In the genomic region with DNA sequence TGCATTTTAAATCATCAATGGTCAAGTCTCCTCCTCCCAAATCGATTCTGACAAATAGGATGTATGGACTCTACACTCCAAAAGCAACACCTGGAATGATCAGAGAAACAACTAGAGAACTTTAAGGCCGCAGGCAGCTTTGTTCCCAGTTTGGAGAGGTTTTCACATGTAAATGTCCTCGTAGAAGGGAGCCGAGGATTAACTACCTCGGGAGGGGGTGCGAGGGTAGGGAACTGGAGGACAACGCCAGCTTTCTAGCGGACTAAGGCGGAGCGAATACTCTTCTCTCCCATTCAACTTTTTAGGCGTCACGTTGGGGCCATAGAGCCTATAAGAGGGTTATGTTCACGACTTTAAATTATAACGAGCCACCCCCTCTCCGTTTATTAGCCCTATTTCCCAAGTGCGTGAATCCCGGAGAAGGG, we compare ENCODE assay signal across 1 cellular context.
A peak's percentile ranks its signal among the peaks of the same experiment; 100 is the strongest.
TF ChIP-seq lines count a peak whose summit lies in the region.

No MANE protein-coding gene starts in this region.

TF ChIP-seq in HEK293, 187 proteins besides CTCF, POLR2A, EP300 and RAD21 (continued from another document):
- TF ChIP-seq, protein P1, sequence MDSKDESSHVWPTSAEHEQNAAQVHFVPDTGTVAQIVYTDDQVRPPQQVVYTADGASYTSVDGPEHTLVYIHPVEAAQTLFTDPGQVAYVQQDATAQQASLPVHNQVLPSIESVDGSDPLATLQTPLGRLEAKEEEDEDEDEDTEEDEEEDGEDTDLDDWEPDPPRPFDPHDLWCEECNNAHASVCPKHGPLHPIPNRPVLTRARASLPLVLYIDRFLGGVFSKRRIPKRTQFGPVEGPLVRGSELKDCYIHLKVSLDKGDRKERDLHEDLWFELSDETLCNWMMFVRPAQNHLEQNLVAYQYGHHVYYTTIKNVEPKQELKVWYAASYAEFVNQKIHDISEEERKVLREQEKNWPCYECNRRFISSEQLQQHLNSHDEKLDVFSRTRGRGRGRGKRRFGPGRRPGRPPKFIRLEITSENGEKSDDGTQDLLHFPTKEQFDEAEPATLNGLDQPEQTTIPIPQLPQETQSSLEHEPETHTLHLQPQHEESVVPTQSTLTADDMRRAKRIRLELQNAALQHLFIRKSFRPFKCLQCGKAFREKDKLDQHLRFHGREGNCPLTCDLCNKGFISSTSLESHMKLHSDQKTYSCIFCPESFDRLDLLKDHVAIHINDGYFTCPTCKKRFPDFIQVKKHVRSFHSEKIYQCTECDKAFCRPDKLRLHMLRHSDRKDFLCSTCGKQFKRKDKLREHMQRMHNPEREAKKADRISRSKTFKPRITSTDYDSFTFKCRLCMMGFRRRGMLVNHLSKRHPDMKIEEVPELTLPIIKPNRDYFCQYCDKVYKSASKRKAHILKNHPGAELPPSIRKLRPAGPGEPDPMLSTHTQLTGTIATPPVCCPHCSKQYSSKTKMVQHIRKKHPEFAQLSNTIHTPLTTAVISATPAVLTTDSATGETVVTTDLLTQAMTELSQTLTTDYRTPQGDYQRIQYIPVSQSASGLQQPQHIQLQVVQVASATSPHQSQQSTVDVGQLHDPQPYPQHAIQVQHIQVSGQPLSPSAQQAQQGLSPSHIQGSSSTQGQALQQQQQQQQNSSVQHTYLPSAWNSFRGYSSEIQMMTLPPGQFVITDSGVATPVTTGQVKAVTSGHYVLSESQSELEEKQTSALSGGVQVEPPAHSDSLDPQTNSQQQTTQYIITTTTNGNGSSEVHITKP (tag by site-specific recombination; IDR thresholded peaks at IDR 0.05), result peak; percentile 96
- no peak for TF ChIP-seq KLF8 (tag by site-specific recombination; IDR thresholded peaks at IDR 0.05)
- no peak for TF ChIP-seq ZNF561 (tag by site-specific recombination; IDR thresholded peaks at IDR 0.05; ENCODE audit: borderline replicate concordance)
- TF ChIP-seq ZBTB17 (tag by site-specific recombination; IDR thresholded peaks at IDR 0.05), result peak; percentile 59; the same call in 1 of the 2 replicates
- 0 out of 2 replicates have a peak, but pooled peaks have one; percentile 22 for TF ChIP-seq ZXDB (tag by site-specific recombination; IDR thresholded peaks at IDR 0.05)
- no peak for TF ChIP-seq ZNF624 (tag by site-specific recombination; IDR thresholded peaks at IDR 0.05)
- TF ChIP-seq ZNF335 (tag by site-specific recombination; conservative IDR thresholded peaks at IDR 0.05), result peak; percentile 78; the same call in 1 of the 2 replicates
- TF ChIP-seq ZNF19 (tag by site-specific recombination; IDR thresholded peaks at IDR 0.05; ENCODE audit: low read depth), result no peak
